In the genomic region with DNA sequence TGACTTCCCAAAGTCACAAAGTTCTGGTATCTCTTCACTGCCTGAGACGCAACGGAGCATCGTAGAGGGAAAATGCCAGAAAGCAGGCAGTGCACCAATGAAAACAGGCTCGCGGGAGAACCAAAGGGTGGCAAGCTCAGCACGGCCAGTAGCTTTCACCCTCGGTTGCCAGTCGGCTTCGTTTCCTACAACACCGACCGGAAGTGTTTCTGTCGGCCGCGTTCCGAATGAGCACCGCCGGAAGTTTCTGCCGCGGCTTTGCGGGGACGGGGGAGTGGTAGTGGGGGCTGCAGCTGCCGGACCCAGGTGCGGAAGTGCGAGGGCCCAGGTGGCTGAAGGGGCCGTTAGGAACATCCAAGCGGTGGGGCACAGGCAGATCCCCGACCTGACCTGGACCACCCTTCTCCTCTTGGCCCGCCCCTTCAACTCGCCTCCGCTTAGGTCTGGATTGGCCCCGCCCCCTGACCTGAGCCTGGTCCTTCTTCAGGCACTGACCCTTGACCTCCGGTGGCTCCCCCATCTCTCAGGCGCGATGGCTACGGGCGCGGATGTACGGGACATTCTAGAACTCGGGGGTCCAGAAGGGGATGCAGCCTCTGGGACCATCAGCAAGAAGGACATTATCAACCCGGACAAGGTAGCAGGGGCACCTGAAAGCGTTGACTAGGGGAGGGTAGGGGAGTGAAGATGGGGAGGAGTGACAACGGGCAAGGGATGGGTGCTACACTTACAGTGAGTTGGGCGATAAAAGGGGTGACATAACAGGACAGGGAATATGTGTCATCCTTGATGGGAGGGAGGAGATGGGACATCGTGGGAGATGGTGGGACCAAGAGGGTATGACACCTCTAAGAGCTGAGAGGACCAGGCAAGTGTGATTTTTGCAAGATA, we compare ENCODE assay signal across 8 cellular contexts. TPM values are rescaled to one million over a fixed set of nuclear protein-coding genes. Genes with fewer than 3 reads are reported as not detected.
DNase-seq lines count a peak whose midpoint lies in the region; ATAC-seq and TF ChIP-seq lines count a peak whose summit lies in the region.

A gene with protein sequence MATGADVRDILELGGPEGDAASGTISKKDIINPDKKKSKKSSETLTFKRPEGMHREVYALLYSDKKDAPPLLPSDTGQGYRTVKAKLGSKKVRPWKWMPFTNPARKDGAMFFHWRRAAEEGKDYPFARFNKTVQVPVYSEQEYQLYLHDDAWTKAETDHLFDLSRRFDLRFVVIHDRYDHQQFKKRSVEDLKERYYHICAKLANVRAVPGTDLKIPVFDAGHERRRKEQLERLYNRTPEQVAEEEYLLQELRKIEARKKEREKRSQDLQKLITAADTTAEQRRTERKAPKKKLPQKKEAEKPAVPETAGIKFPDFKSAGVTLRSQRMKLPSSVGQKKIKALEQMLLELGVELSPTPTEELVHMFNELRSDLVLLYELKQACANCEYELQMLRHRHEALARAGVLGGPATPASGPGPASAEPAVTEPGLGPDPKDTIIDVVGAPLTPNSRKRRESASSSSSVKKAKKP (plus strand): TSS at position 250 of the 891 bp plus-strand sequence. CDS start 283 bp downstream, at position 533.

- WGBS in right lobe of liver (ENCODE audit: insufficient coverage, low coverage, low lambda C conversion rate, missing lambda C conversion rate) = under 1% methylated on average over 38 of the region's 44 CpGs

- intact Hi-C loops in dorsolateral prefrontal cortex (cut with DNase I) = loop anchor here (5.0 to 10.0 kb wide), 4 partner anchors 81 to 381 kb away; a partner anchor contains a TSS
- intact Hi-C loops in right lobe of liver (cut with DNase I) = no loop called here

- peak within 1 kb of the TSS; percentile 56 to 98 (median 91) for H3K4me3 ChIP-seq in dorsolateral prefrontal cortex
- H3K4me3 ChIP-seq in right lobe of liver = peak within 1 kb of the TSS; percentile 78 to 88 (median 83)

- H3K27ac ChIP-seq in dorsolateral prefrontal cortex (peak within 1 kb of the TSS; percentile 28 to 95 (median 88)), right lobe of liver (peak within 1 kb of the TSS; percentile 62 to 72 (median 65))

- H3K9me3 ChIP-seq in right lobe of liver = no peaks in the 10 kb centered on the region

- peak; percentile 62 for ATAC-seq in HG03521 (IDR thresholded peaks at IDR 0.05; ENCODE audit: unreplicated experiment)
- peak; percentile 92 to 95 (median 94) for ATAC-seq in right lobe of liver

- H3K27me3 ChIP-seq in dorsolateral prefrontal cortex (no peaks in the 10 kb centered on the region), right lobe of liver (no peaks in the 10 kb centered on the region)

- H3K36me3 ChIP-seq in right lobe of liver = peaks cover 0 to 16% (median 3%) of the 10 kb centered on the region in 4 donors

- peaks cover 0 to 13% (median under 1%) of the 10 kb centered on the region in 4 donors for H3K4me1 ChIP-seq in right lobe of liver

- no peak for TF ChIP-seq POLR2A in right lobe of liver (IDR thresholded peaks at IDR 0.05)

- DNase-seq in AG09319 (ENCODE audit: extremely low read depth, low read depth) = peak; percentile 50
- peak; percentile 38 for DNase-seq in GM19240 (ENCODE audit: insufficient read length, low spot score)
- DNase-seq in NCI-H748 treated with DMSO at 0.1 percent for 48 hours (lab: John Stamatoyannopoulos, UW) = peak; percentile 95
- peak; percentile 84 to 89 for DNase-seq in activated CD4-positive, alpha-beta T cell treated with anti-CD3 and anti-CD28 coated beads, Interleukin-2, amount 50 U/mL, for 48 hours
- peak; percentile 82 to 94 (median 89) for DNase-seq in dorsolateral prefrontal cortex
- DNase-seq in right lobe of liver = peak; percentile 86 to 87 (median 86)
- peak; percentile 87 for DNase-seq in stimulated activated CD4-positive, alpha-beta T cell treated with anti-CD3 and anti-CD28 coated beads, Interleukin-4, amount 100 ng/mL, for 24 hours

- peak; percentile 15 for TF ChIP-seq CTCF in AG09319 (IDR thresholded peaks at IDR 0.05; ENCODE audit: low read depth, low read length)
- peak in 48 of 56 donors; percentile 9 to 66 (median 41) for TF ChIP-seq CTCF in dorsolateral prefrontal cortex (IDR thresholded peaks at IDR 0.05 in 54 of 56, conservative IDR thresholded peaks at IDR 0.05 in 2 of 56; ENCODE audit: low read depth in 1 of 56, partially characterized antibody in 56 of 56)
- TF ChIP-seq CTCF in right lobe of liver (IDR thresholded peaks at IDR 0.05) = peak in 2 of 4 donors; percentile 8 to 24

RNA-seq across cellular contexts. Expression of the gene that starts here (rescaled TPM):
- total RNA-seq in dorsolateral prefrontal cortex = 10 to 100 TPM; 46.6 to 81.3 (median 59.7) TPM
- 10 to 100 TPM; 16.2 to 27.8 (median 23.3) TPM for total RNA-seq in right lobe of liver

Comparison
In these comparisons a context has a peak if more than half of its experiments do, and no peak if none do; other contexts are left out.
1. Peak in every context shown above with its lines: DNase-seq, ATAC-seq, H3K4me3 ChIP-seq and H3K27ac ChIP-seq.
2. DNase-seq: peak in every context shown above with its lines; median percentile 95 in NCI-H748 treated with DMSO at 0.1 percent for 48 hours; 89 in dorsolateral prefrontal cortex; 87 in stimulated activated CD4-positive, alpha-beta T cell treated with anti-CD3 and anti-CD28 coated beads, Interleukin-4, amount 100 ng/mL, for 24 hours; 86 in activated CD4-positive, alpha-beta T cell treated with anti-CD3 and anti-CD28 coated beads, Interleukin-2, amount 50 U/mL, for 48 hours; 86 in right lobe of liver; 50 in AG09319; 38 in GM19240.
3. intact Hi-C loops: an anchor here in dorsolateral prefrontal cortex (5.0 to 10.0 kb wide); none called in right lobe of liver.